Comparison of ENCODE assay signal across 9 cellular contexts in genomic region chr6:158571826-158572652, GRCh38. TPM values are rescaled to one million over a fixed set of nuclear protein-coding genes. Genes with fewer than 3 reads are reported as not detected.
DNase-seq lines count a peak whose midpoint lies in the region; ATAC-seq and TF ChIP-seq lines count a peak whose summit lies in the region.
"Had no signal": no experiment of that assay in that cellular context is flagged by ENCODE, and none has a peak within 500 bp of the region (broad histone marks: within the 10 kb centered on the region; RNA-seq: fewer than 3 reads in every experiment).

No MANE protein-coding gene starts in this region.

- no peak overlapping the region for H3K4me3 ChIP-seq in CD8-positive, alpha-beta T cell (ENCODE audit: low read depth, low read length)
- H3K4me3 ChIP-seq in esophagus squamous epithelium = no peak overlapping the region

- intact Hi-C loops in CD8-positive, alpha-beta T cell (cut with DNase I, micrococcal nuclease) = no loop called here
- intact Hi-C loops in esophagus squamous epithelium (cut with DNase I) = no loop called here

- H3K27me3 ChIP-seq in CD8-positive, alpha-beta T cell (ENCODE audit: insufficient read depth, low read length) = no peaks in the 10 kb centered on the region
- no peaks in the 10 kb centered on the region for H3K27me3 ChIP-seq in esophagus squamous epithelium

- H3K4me1 Mint-ChIP-seq in CD8-positive, alpha-beta T cell (ENCODE audit: low read depth) = peaks cover 60% of the 10 kb centered on the region
- peaks cover 40 to 47% (median 44%) of the 10 kb centered on the region in 3 donors for H3K4me1 Mint-ChIP-seq in naive B cell

- CTCF ChIA-PET in CD8-positive, alpha-beta T cell (lab: Charles Lee) = no interaction called here
- CTCF ChIA-PET in RWPE1 (lab: Yijun Ruan, JAX) = interaction anchor here (0.7 kb wide), 1 partner anchor 21 kb away, joined by 4 read pairs; no protein-coding TSS in a partner anchor

- WGBS in esophagus squamous epithelium, 2 donors = 83 to 85% methylated on average over 4 to 5 of the region's 26 CpGs

- peak overlapping the region; percentile 67 for H3K27ac Mint-ChIP-seq in CD8-positive, alpha-beta T cell
- H3K27ac Mint-ChIP-seq in naive B cell = peak overlapping the region in 1 of 6 donors; percentile 51

- H3K27ac ChIP-seq in CD8-positive, alpha-beta T cell (ENCODE audit: low read depth, low read length) = no peak overlapping the region
- H3K27ac ChIP-seq in RWPE1 (peak overlapping the region; percentile 47), esophagus squamous epithelium (peak overlapping the region in 3 of 4 donors; percentile 14 to 57 (median 17))

- H3K9me3 Mint-ChIP-seq in CD8-positive, alpha-beta T cell = no peaks in the 10 kb centered on the region
- H3K9me3 Mint-ChIP-seq in naive B cell = peaks cover 0 to 1% (median under 1%) of the 10 kb centered on the region in 7 donors
- H3K9me3 Mint-ChIP-seq: activated T-cell treated with anti-CD3 and anti-CD28 coated beads, Interleukin-2, amount 50 U/mL, for 4 hours had no signal

- no peak overlapping the region for H3K4me3 Mint-ChIP-seq in CD8-positive, alpha-beta T cell
- H3K4me3 Mint-ChIP-seq in naive B cell = no peak overlapping the region
- H3K4me3 Mint-ChIP-seq: activated T-cell treated with anti-CD3 and anti-CD28 coated beads, Interleukin-2, amount 50 U/mL, for 4 hours had no signal

- TF ChIP-seq POLR2A in esophagus squamous epithelium (IDR thresholded peaks at IDR 0.05) = no peak

- H3K27me3 Mint-ChIP-seq in CD8-positive, alpha-beta T cell (ENCODE audit: low read depth) = no peaks in the 10 kb centered on the region
- H3K27me3 Mint-ChIP-seq in naive B cell = no peaks in the 10 kb centered on the region

- H3K36me3 ChIP-seq in CD8-positive, alpha-beta T cell (ENCODE audit: insufficient read depth, low read length) = peaks cover 8% of the 10 kb centered on the region
- peaks cover 0 to 11% (median 4%) of the 10 kb centered on the region in 3 donors for H3K36me3 ChIP-seq in esophagus squamous epithelium

- peaks cover 40% of the 10 kb centered on the region for H3K4me1 ChIP-seq in CD8-positive, alpha-beta T cell (ENCODE audit: insufficient read depth, low read length)
- peaks cover 0 to 35% (median 17%) of the 10 kb centered on the region in 3 donors for H3K4me1 ChIP-seq in esophagus squamous epithelium

- ATAC-seq in CD8-positive, alpha-beta T cell = peak; percentile 31
- ATAC-seq in naive B cell (ENCODE audit: low read depth in 2 of 2) = peak; percentile 37 to 67
- ATAC-seq: activated T-cell treated with anti-CD3 and anti-CD28 coated beads, Interleukin-2, amount 50 U/mL, for 4 hours had no signal

- H3K9me3 ChIP-seq in CD8-positive, alpha-beta T cell (ENCODE audit: low read length) = no peaks in the 10 kb centered on the region
- H3K9me3 ChIP-seq in esophagus squamous epithelium = no peaks in the 10 kb centered on the region

- no peak for TF ChIP-seq CTCF in CD8-positive, alpha-beta T cell (IDR thresholded peaks at IDR 0.05)
- no peak for TF ChIP-seq CTCF in RWPE1 (conservative IDR thresholded peaks at IDR 0.05; ENCODE audit: low read depth)
- no peak for TF ChIP-seq CTCF in esophagus squamous epithelium (IDR thresholded peaks at IDR 0.05)

- H3K36me3 Mint-ChIP-seq in CD8-positive, alpha-beta T cell = peaks cover 51% of the 10 kb centered on the region
- H3K36me3 Mint-ChIP-seq in naive B cell = peaks cover 19% of the 10 kb centered on the region in 2 donors

- peak in 2 of 7 experiments; percentile 22 to 47 for DNase-seq in CD8-positive, alpha-beta T cell
- no peak for DNase-seq in RWPE1 (ENCODE audit: low spot score)
- DNase-seq in esophagus squamous epithelium (lab: John Stamatoyannopoulos, UW) = no peak
- DNase-seq in naive B cell = no peak
- DNase-seq in SK-N-DZ (ENCODE audit: low spot score) = no peak
- DNase-seq in central memory CD4-positive, alpha-beta T cell = no peak
- no peak for DNase-seq in GM03348 (ENCODE audit: low spot score)
- no peak for DNase-seq in pons (ENCODE audit: low spot score)
- DNase-seq: activated T-cell treated with anti-CD3 and anti-CD28 coated beads, Interleukin-2, amount 50 U/mL, for 4 hours had no signal

- POLR2A ChIA-PET in CD8-positive, alpha-beta T cell (lab: Charles Lee) = no interaction called here
- POLR2A ChIA-PET in RWPE1 (lab: Yijun Ruan, JAX; ENCODE audit: low non-redundant PET) = no interaction called here

RNA-seq across cellular contexts. Expression of gene TMEM181, which starts 12.1 kb away (rescaled TPM):
- 10 to 100 TPM in 1 of 2 experiments, 1 to 10 TPM in 1; 9.3 to 10.3 TPM for total RNA-seq in CD8-positive, alpha-beta T cell
- 10 to 100 TPM; 10.5 to 22.1 (median 16.8) TPM for total RNA-seq in esophagus squamous epithelium
- polyA plus RNA-seq in naive B cell (ENCODE audit: low read depth in 6 of 6) = 1 to 10 TPM; 1.9 to 2.4 (median 2.3) TPM
- polyA plus RNA-seq in SK-N-DZ (2014; cell fraction: cytosol; rRNA removed) = 48.3 and 55.4 TPM in 2 replicates
- 37.6 and 47.4 TPM in 2 replicates for polyA plus RNA-seq in SK-N-DZ (2014; cell fraction: nucleus; rRNA removed)
